8 cellular contexts compared by ENCODE assay signal in the genomic region with DNA sequence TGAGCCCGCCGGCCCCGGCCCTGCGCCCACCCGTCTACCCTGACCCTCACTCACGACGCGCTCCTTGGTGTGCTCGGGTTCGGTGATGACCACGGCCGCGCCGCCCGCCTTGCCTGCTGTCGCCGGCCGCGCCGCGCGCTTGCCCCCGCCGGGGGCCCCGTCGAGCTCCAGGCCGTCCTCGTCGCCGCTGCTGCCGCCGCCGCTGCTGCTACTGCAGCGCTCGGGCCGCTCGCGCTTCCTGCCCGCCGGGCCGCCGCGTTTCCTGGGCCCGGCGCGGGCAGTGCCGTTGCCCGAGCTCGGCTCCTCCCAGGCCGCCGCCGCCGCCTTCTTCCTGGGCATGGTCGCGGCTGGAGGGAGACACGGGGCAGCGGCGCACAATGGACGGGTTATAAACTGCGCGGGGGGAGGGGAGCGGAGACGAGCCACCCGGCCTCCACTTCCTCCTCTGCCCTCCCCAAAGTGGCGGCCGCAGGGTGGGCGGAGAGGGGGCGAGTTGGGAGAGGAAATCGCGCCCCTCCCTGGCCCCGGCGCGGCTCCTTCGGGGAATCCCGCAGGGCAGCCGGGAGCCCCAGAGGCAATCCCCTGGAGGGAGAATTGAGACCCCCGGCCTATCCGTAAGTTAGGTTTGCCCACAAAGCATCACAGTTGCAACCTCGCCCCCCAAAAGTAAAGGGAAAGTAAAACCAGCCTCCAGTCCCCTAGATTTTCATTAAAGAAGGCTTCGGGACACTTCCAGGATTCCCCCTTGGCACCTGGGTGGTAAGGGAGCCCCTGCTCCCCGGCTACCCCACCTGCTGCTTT. TPM values are rescaled to one million over a fixed set of nuclear protein-coding genes. Genes with fewer than 3 reads are reported as not detected.
A peak's percentile ranks its signal among the peaks of the same experiment; 100 is the strongest.
DNase-seq lines count a peak whose midpoint lies in the region; ATAC-seq and TF ChIP-seq lines count a peak whose summit lies in the region.

No MANE protein-coding gene starts in this region.

- H3K27ac ChIP-seq in OCI-LY1 (ENCODE audit: low read depth, low read length, poor library complexity, severe bottlenecking) (peak overlapping the region; percentile 95), muscle layer of duodenum (ENCODE audit: low read length) (peak overlapping the region; percentile 77)

- no peak for TF ChIP-seq CTCF in OCI-LY1 (IDR thresholded peaks at IDR 0.05; ENCODE audit: low read length)

- H3K9ac ChIP-seq in OCI-LY1 (ENCODE audit: low read length): peak overlapping the region; percentile 89

- H3K36me3 ChIP-seq in OCI-LY1 (ENCODE audit: insufficient read depth, low read length) (peaks cover 40% of the 10 kb centered on the region), muscle layer of duodenum (ENCODE audit: control insufficient read depth in 1 of 2, insufficient read depth in 2 of 2, low read length in 2 of 2) (peaks cover 4 to 6% of the 10 kb centered on the region in 2 donors)

- no peaks in the 10 kb centered on the region for H3K27me3 ChIP-seq in OCI-LY1 (ENCODE audit: insufficient read depth, low read length)
- H3K27me3 ChIP-seq in muscle layer of duodenum (ENCODE audit: low read depth, low read length): no peaks in the 10 kb centered on the region

- H3K9me3 ChIP-seq in OCI-LY1 (ENCODE audit: low read length): no peaks in the 10 kb centered on the region
- H3K9me3 ChIP-seq in muscle layer of duodenum (ENCODE audit: control insufficient read depth in 1 of 2, low read length in 2 of 2): no peaks in the 10 kb centered on the region

- H4K20me1 ChIP-seq in OCI-LY1 (ENCODE audit: insufficient read depth, low read length): peaks cover 5% of the 10 kb centered on the region; the same call in 1 of the 2 replicates

- H3K4me3 ChIP-seq in OCI-LY1 (ENCODE audit: low read depth, low read length, poor library complexity, severe bottlenecking): peak overlapping the region; percentile 88
- H3K4me3 ChIP-seq in muscle layer of duodenum (ENCODE audit: low read depth in 1 of 2, low read length in 2 of 2): peak overlapping the region; percentile 85 to 93

- ATAC-seq in HG03175 (IDR thresholded peaks at IDR 0.05; ENCODE audit: unreplicated experiment) (peak; percentile 41), esophagus mucosa (peak; percentile 13)

- peak overlapping the region; percentile 64 for H3K4me2 ChIP-seq in OCI-LY1 (ENCODE audit: low read length)

- no peaks in the 10 kb centered on the region for H3K9me2 ChIP-seq in OCI-LY1 (ENCODE audit: low read depth, low read length)

- H3K4me1 ChIP-seq in OCI-LY1 (ENCODE audit: insufficient read depth, low read length, severe bottlenecking) (peaks cover 42% of the 10 kb centered on the region), muscle layer of duodenum (ENCODE audit: control insufficient read depth in 1 of 2, insufficient read depth in 2 of 2, low read length in 2 of 2) (peaks cover 8 to 30% of the 10 kb centered on the region in 2 donors)

- H3F3A ChIP-seq in OCI-LY1 (ENCODE audit: insufficient read depth, low read length): no peaks in the 10 kb centered on the region

- peak; percentile 21 to 58 for DNase-seq in NCI-H524 (lab: John Stamatoyannopoulos, UW)
- DNase-seq in NCI-H524 treated with DMSO at 0.1 percent for 48 hours (lab: John Stamatoyannopoulos, UW): no peak
- DNase-seq in activated T-cell treated with anti-CD3 and anti-CD28 coated beads, Interleukin-2, amount 50 U/mL, for 1 hour: peak; percentile 63
- DNase-seq in stimulated activated CD8-positive, alpha-beta memory T cell treated with anti-CD3 and anti-CD28 coated beads, Interleukin-7, amount 100 ng/mL, for 48 hours (ENCODE audit: extremely low read depth in 1 of 2, low read depth in 1 of 2): peak; percentile 74 to 83

- no peak overlapping the region for H2AFZ ChIP-seq in OCI-LY1 (ENCODE audit: low read length)

- H3K79me2 ChIP-seq in OCI-LY1 (ENCODE audit: insufficient read depth, low read length): peaks cover 50% of the 10 kb centered on the region

RNA-seq across cellular contexts. Expression of a gene that starts 1.1 kb away (rescaled TPM):
- 73.5 TPM for total RNA-seq in esophagus mucosa
